Comparison of ENCODE assay signal across 16 cellular contexts in genomic region chr2:140508756-140509155, GRCh38.
DNase-seq lines count a peak whose midpoint lies in the region; ATAC-seq and TF ChIP-seq lines count a peak whose summit lies in the region.
"Had no signal": no experiment of that assay in that cellular context is flagged by ENCODE, and none has a peak within 500 bp of the region (broad histone marks: within the 10 kb centered on the region; RNA-seq: fewer than 3 reads in every experiment).

No MANE protein-coding gene starts in this region.

- no peak for ATAC-seq in esophagus mucosa

- no peaks in the 10 kb centered on the region for H3K27me3 ChIP-seq in osteoblast (ENCODE audit: insufficient read depth, low read length)
- H3K27me3 ChIP-seq: BLaER1 treated with 17β-estradiol and CSF1 and Interleukin-3, amounts not matched to agents 10 nM and 100 nM had no signal

- no peak overlapping the region for H2AFZ ChIP-seq in osteoblast (ENCODE audit: low read length)

- H3K4me1 ChIP-seq in osteoblast (ENCODE audit: insufficient read depth, low read length), result no peaks in the 10 kb centered on the region
- H3K4me1 ChIP-seq: BLaER1 treated with 17β-estradiol and CSF1 and Interleukin-3, amounts not matched to agents 10 nM and 100 nM had no signal

- H3K4me3 ChIP-seq in osteoblast (ENCODE audit: insufficient read depth, low read length), result no peak overlapping the region
- H3K4me3 ChIP-seq: BLaER1 treated with 17β-estradiol and CSF1 and Interleukin-3, amounts not matched to agents 10 nM and 100 nM had no signal

- no peaks in the 10 kb centered on the region for H3K9me3 ChIP-seq in osteoblast (ENCODE audit: low read depth, low read length)
- H3K9me3 ChIP-seq: BLaER1 treated with 17β-estradiol and CSF1 and Interleukin-3, amounts not matched to agents 10 nM and 100 nM had no signal

- no peak overlapping the region for H3K27ac ChIP-seq in osteoblast (ENCODE audit: low read depth, low read length)
- H3K27ac ChIP-seq: BLaER1 treated with 17β-estradiol and CSF1 and Interleukin-3, amounts not matched to agents 10 nM and 100 nM; HL-60 had no signal

- H3K36me3 ChIP-seq in osteoblast (ENCODE audit: insufficient read depth, low read length), result no peaks in the 10 kb centered on the region
- H3K36me3 ChIP-seq: BLaER1 treated with 17β-estradiol and CSF1 and Interleukin-3, amounts not matched to agents 10 nM and 100 nM had no signal

- TF ChIP-seq CTCF in osteoblast (IDR thresholded peaks at IDR 0.05; ENCODE audit: extremely low read depth, low read depth, low read length), result no peak

- no peaks in the 10 kb centered on the region for H4K20me1 ChIP-seq in osteoblast (ENCODE audit: insufficient read depth, low read length)
- H4K20me1 ChIP-seq: BLaER1 treated with 17β-estradiol and CSF1 and Interleukin-3, amounts not matched to agents 10 nM and 100 nM had no signal

- DNase-seq in NCI-H2171 treated with DMSO at 0.1 percent for 48 hours (lab: John Stamatoyannopoulos, UW), result peak; percentile 10
- no peak for DNase-seq in NCI-H2171 (lab: John Stamatoyannopoulos, UW)
- DNase-seq in NCI-H146 treated with DMSO at 0.1 percent for 48 hours (lab: John Stamatoyannopoulos, UW; ENCODE audit: unreplicated experiment), result peak; percentile 23
- DNase-seq in NCI-H82 (lab: John Stamatoyannopoulos, UW), result peak; percentile 82
- DNase-seq in osteoblast (ENCODE audit: insufficient read length, low spot score, missing footprints), result peak; percentile 36
- no peak for DNase-seq in RPMI8226
- DNase-seq: ACHN; Calu3; CD4-positive, CD25-positive, alpha-beta regulatory T cell; DMS153; GF-D8; HCEC 1CT; HFFc6 had no signal

- no peak overlapping the region for H3K4me2 ChIP-seq in osteoblast (ENCODE audit: insufficient read depth, low read length)
- H3K4me2 ChIP-seq: BLaER1 treated with 17β-estradiol and CSF1 and Interleukin-3, amounts not matched to agents 10 nM and 100 nM had no signal

- H3K79me2 ChIP-seq in osteoblast (ENCODE audit: insufficient read depth, low read length), result no peaks in the 10 kb centered on the region

Comparison
In these comparisons a context has a peak if more than half of its experiments do, and no peak if none do; other contexts are left out.
1. DNase-seq: peak in NCI-H2171 treated with DMSO at 0.1 percent for 48 hours (single experiment), NCI-H146 treated with DMSO at 0.1 percent for 48 hours (single experiment), NCI-H82 (single experiment) and osteoblast (single experiment); none in NCI-H2171 (single experiment) and RPMI8226 (single experiment).